ENCODE assay signal across 8 cellular contexts in the genomic region with DNA sequence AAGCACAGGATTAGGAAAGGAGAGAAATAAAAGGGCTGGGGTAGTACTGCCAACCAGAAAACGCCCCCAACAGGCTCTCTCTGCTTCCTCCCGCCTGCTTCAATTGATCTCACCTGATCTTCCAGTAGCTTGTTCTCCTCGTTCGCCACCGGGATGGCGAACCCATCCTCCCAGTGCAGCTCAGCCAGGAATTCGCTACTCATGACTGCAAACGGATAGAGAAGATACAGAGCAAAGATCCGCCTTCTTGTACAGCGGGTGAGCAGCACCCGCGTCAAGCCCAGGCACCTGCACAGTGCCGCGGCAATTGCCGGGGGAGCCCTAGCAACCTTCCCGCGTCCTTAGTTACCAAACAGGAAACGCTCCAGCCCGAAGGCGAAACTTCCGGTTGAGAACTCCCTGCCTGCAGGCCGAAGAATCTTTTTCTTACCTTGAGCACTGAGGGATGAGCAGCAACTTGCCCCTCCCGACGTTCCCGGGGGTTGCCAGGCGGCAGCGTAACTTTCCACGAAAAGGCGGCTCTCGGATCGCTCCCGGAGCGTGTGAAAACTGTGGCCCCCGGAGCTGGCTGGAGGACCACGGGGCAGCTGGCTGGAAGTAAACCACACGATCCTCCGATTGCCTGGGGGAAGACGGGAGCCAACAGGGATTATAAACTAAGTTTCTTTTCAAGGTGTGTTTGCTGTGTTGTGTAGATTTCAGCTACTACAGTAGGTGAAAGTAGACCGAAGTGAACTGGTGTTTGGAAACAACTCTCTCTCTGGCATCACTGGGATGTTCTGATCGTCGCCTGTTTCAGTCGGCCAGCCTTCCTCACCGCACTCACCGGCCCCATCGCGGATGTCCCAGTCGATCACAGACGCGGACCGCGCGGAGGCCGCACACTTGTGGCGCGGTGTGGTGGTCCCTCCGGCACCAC. TPM values are rescaled to one million over a fixed set of nuclear protein-coding genes. Genes with fewer than 3 reads are reported as not detected.
A peak's percentile ranks its signal among the peaks of the same experiment; 100 is the strongest.
DNase-seq lines count a peak whose midpoint lies in the region; ATAC-seq, FAIRE-seq and TF ChIP-seq lines count a peak whose summit lies in the region.

TSS of gene CCDC39 (minus strand) at position 312 of the 919 bp plus-strand sequence. CDS start at position 203, 109 bp downstream.

- H3K4me2 ChIP-seq in osteoblast (ENCODE audit: insufficient read depth, low read length) = peak within 1 kb of the TSS; percentile 89

- peak within 1 kb of the TSS; percentile 99 for H2AFZ ChIP-seq in osteoblast (ENCODE audit: low read length)

- H3K4me3 Mint-ChIP-seq in activated naive CD4-positive, alpha-beta T cell treated with anti-CD3 and anti-CD28 coated beads for 36 hours = peak within 1 kb of the TSS; percentile 83

- H3K79me2 ChIP-seq in osteoblast (ENCODE audit: insufficient read depth, low read length) = no peaks in the 10 kb centered on the region

- FAIRE-seq in D721Med (lab: Jason Lieb, UNC) = no peak

- H3K27ac Mint-ChIP-seq in activated naive CD4-positive, alpha-beta T cell treated with anti-CD3 and anti-CD28 coated beads for 36 hours = no peak within 1 kb of the TSS

- no peaks in the 10 kb centered on the region for H3K9me3 Mint-ChIP-seq in activated naive CD4-positive, alpha-beta T cell treated with anti-CD3 and anti-CD28 coated beads for 36 hours

- H3K4me3 ChIP-seq in osteoblast (ENCODE audit: insufficient read depth, low read length) (peak within 1 kb of the TSS; percentile 87), thymus (ENCODE audit: low read length) (peak within 1 kb of the TSS; percentile 52)

- peaks cover 1% of the 10 kb centered on the region for H3K36me3 Mint-ChIP-seq in activated naive CD4-positive, alpha-beta T cell treated with anti-CD3 and anti-CD28 coated beads for 36 hours (ENCODE audit: low read depth)

- H3K27me3 ChIP-seq in osteoblast (ENCODE audit: insufficient read depth, low read length) (peaks cover 4% of the 10 kb centered on the region), thymus (ENCODE audit: control insufficient read depth, insufficient read depth) (peaks cover 15% of the 10 kb centered on the region)

- intact Hi-C loops in activated naive CD4-positive, alpha-beta T cell treated with anti-CD3 and anti-CD28 coated beads for 36 hours (cut with micrococcal nuclease) = loop anchor here (1.0 to 5.0 kb wide), 5 partner anchors 49 to 1027 kb away; partner anchors contain the start of genes TTC14 and USP13

- H3K4me1 ChIP-seq in osteoblast (ENCODE audit: insufficient read depth, low read length) = peaks cover 12% of the 10 kb centered on the region
- H3K4me1 ChIP-seq in thymus (ENCODE audit: control insufficient read depth, insufficient read depth, low read length) = peaks cover 8% of the 10 kb centered on the region

- peak; percentile 95 for ATAC-seq in GM21447 (IDR thresholded peaks at IDR 0.05; ENCODE audit: unreplicated experiment)

- DNase-seq in D721Med (ENCODE audit: insufficient read length, low spot score) = peak; percentile 31
- peak in 64 of 76 experiments; percentile 3 to 72 (median 40) for DNase-seq in HUDEP-2 (lab: John Stamatoyannopoulos, UW; ENCODE audit: unreplicated experiment in 76 of 76)
- DNase-seq in RPMI7951 (ENCODE audit: low read depth) = peak; percentile 55
- DNase-seq in activated naive CD4-positive, alpha-beta T cell treated with anti-CD3 and anti-CD28 coated beads for 36 hours = peak; percentile 74
- DNase-seq in glomerular endothelial cell (ENCODE audit: extremely low read depth, low read depth, low spot score) = peak; percentile 10
- DNase-seq in osteoblast (ENCODE audit: insufficient read length, low spot score, missing footprints) = peak; percentile 87

- H3K4me1 Mint-ChIP-seq in activated naive CD4-positive, alpha-beta T cell treated with anti-CD3 and anti-CD28 coated beads for 36 hours (ENCODE audit: low read depth) = peaks cover 11% of the 10 kb centered on the region

- peaks cover 40% of the 10 kb centered on the region for H3K27me3 Mint-ChIP-seq in activated naive CD4-positive, alpha-beta T cell treated with anti-CD3 and anti-CD28 coated beads for 36 hours (ENCODE audit: low read depth)

- H3K9me3 ChIP-seq in osteoblast (ENCODE audit: low read depth, low read length) (no peaks in the 10 kb centered on the region), thymus (ENCODE audit: control insufficient read depth) (no peaks in the 10 kb centered on the region)

- TF ChIP-seq CTCF in D721Med (IDR thresholded peaks at IDR 0.05; ENCODE audit: insufficient read depth, missing control alignments) = no peak
- TF ChIP-seq CTCF in osteoblast (IDR thresholded peaks at IDR 0.05; ENCODE audit: extremely low read depth, low read depth, low read length) = no peak

- 2% methylated on average over 56 of the region's 56 CpGs for WGBS in thymus

- no peaks in the 10 kb centered on the region for H3K36me3 ChIP-seq in osteoblast (ENCODE audit: insufficient read depth, low read length)
- H3K36me3 ChIP-seq in thymus (ENCODE audit: control insufficient read depth, insufficient read depth) = no peaks in the 10 kb centered on the region

- H3K27ac ChIP-seq in osteoblast (ENCODE audit: low read depth, low read length) = no peak within 1 kb of the TSS
- no peak within 1 kb of the TSS for H3K27ac ChIP-seq in thymus (ENCODE audit: low read depth)

- CTCF ChIA-PET in activated naive CD4-positive, alpha-beta T cell treated with anti-CD3 and anti-CD28 coated beads for 36 hours (lab: Charles Lee) = interaction anchor here (0.6 to 1.0 kb wide), 4 partner anchors 25 to 79 kb away, joined by 3 to 4 read pairs (median 4); no protein-coding TSS in a partner anchor

- no peaks in the 10 kb centered on the region for H4K20me1 ChIP-seq in osteoblast (ENCODE audit: insufficient read depth, low read length)

RNA-seq across cellular contexts. Expression of gene CCDC39, which starts in this region (rescaled TPM):
- not detected in 2 replicates for total RNA-seq in RPMI7951 (2014; rRNA removed; shearing (Covaris generic))
- total RNA-seq in activated naive CD4-positive, alpha-beta T cell treated with anti-CD3 and anti-CD28 coated beads for 36 hours = not detected
- 0.06 TPM in 1 of 2 replicates, not detected in the other for total RNA-seq in glomerular endothelial cell
- total RNA-seq in osteoblast = not detected in 2 replicates
- polyA plus RNA-seq in thymus = 0.02 TPM

Comparison
In these comparisons a context has a peak if more than half of its experiments do, and no peak if none do; other contexts are left out.
1. Peak in DNase-seq in RPMI7951; RNA of the gene not detected or under 1 TPM.
2. Peak in DNase-seq in activated naive CD4-positive, alpha-beta T cell treated with anti-CD3 and anti-CD28 coated beads for 36 hours; RNA of the gene not detected or under 1 TPM.
3. Peak in DNase-seq in glomerular endothelial cell; RNA of the gene not detected or under 1 TPM.
4. Peak in DNase-seq, H3K4me3 ChIP-seq and H3K4me2 ChIP-seq in osteoblast; RNA of the gene not detected or under 1 TPM.
5. DNase-seq: peak in every context shown above with its lines; median percentile 87 in osteoblast; 74 in activated naive CD4-positive, alpha-beta T cell treated with anti-CD3 and anti-CD28 coated beads for 36 hours; 55 in RPMI7951; 40 in HUDEP-2; 31 in D721Med; 10 in glomerular endothelial cell.